8 cellular contexts compared by ENCODE assay signal in genomic region chr17:59706900-59707181, GRCh38. TPM values are rescaled to one million over a fixed set of nuclear protein-coding genes. Genes with fewer than 3 reads are reported as not detected.
DNase-seq lines count a peak whose midpoint lies in the region; ATAC-seq and TF ChIP-seq lines count a peak whose summit lies in the region.

No MANE protein-coding gene starts in this region.

- H3K4me3 Mint-ChIP-seq in activated naive CD8-positive, alpha-beta T cell treated with anti-CD3 and anti-CD28 coated beads, Interleukin-2, amount 10 ng/mL, durations not matched to agents 7 days and 5 days, result peak overlapping the region; percentile 95

- H3K27me3 ChIP-seq in liver (ENCODE audit: control insufficient read depth in 4 of 4, insufficient read depth in 4 of 4, low read length in 3 of 4), result no peaks in the 10 kb centered on the region
- no peaks in the 10 kb centered on the region for H3K27me3 ChIP-seq in testis

- peak; percentile 10 to 19 for DNase-seq in activated CD4-positive, alpha-beta T cell treated with anti-CD3 and anti-CD28 coated beads for 4 hours
- no peak for DNase-seq in activated CD4-positive, alpha-beta T cell treated with anti-CD3 and anti-CD28 coated beads for 1 hour
- peak; percentile 40 for DNase-seq in activated naive CD8-positive, alpha-beta T cell treated with anti-CD3 and anti-CD28 coated beads, Interleukin-2, amount 10 ng/mL, durations not matched to agents 7 days and 5 days
- DNase-seq in testis (no peak), dermis blood vessel endothelial cell (no peak)
- DNase-seq in central memory CD4-positive, alpha-beta T cell, result no peak

- WGBS in liver, result under 1% methylated on average over 14 of the region's 14 CpGs
- 0 to 1% methylated on average over 14 of the region's 14 CpGs for WGBS in testis, 2 donors

- no peaks in the 10 kb centered on the region for H3K9me3 Mint-ChIP-seq in activated naive CD8-positive, alpha-beta T cell treated with anti-CD3 and anti-CD28 coated beads, Interleukin-2, amount 10 ng/mL, durations not matched to agents 7 days and 5 days

- H3K9me3 ChIP-seq in liver (ENCODE audit: control insufficient read depth in 4 of 4, low read length in 3 of 4), result no peaks in the 10 kb centered on the region
- H3K9me3 ChIP-seq in testis, result no peaks in the 10 kb centered on the region

- TF ChIP-seq CTCF in liver (IDR thresholded peaks at IDR 0.05; ENCODE audit: low read depth, low read length, missing input control) (no peak), testis (IDR thresholded peaks at IDR 0.05) (no peak)

- intact Hi-C loops in testis (cut with DNase I; ENCODE audit: low total_unique reads), result no loop called here

- peaks cover 8% of the 10 kb centered on the region for H3K36me3 Mint-ChIP-seq in activated naive CD8-positive, alpha-beta T cell treated with anti-CD3 and anti-CD28 coated beads, Interleukin-2, amount 10 ng/mL, durations not matched to agents 7 days and 5 days

- ATAC-seq in activated naive CD8-positive, alpha-beta T cell treated with anti-CD3 and anti-CD28 coated beads, Interleukin-2, amount 10 ng/mL, durations not matched to agents 7 days and 5 days (ENCODE audit: low read depth), result no peak
- no peak for ATAC-seq in HG03457 (IDR thresholded peaks at IDR 0.05; ENCODE audit: unreplicated experiment)

- H3K27me3 Mint-ChIP-seq in activated naive CD8-positive, alpha-beta T cell treated with anti-CD3 and anti-CD28 coated beads, Interleukin-2, amount 10 ng/mL, durations not matched to agents 7 days and 5 days, result no peaks in the 10 kb centered on the region

- H3K4me1 ChIP-seq in liver (ENCODE audit: control insufficient read depth in 4 of 4, insufficient read depth in 4 of 4, low read length in 3 of 4) (peaks cover 0 to 33% (median 19%) of the 10 kb centered on the region in 4 donors), testis (peaks cover 13% of the 10 kb centered on the region)

- H3K27ac ChIP-seq in liver (ENCODE audit: low read depth in 1 of 2, low read length in 2 of 2) (peak overlapping the region; percentile 85 to 94), testis (peak overlapping the region; percentile 82 to 91)

- peak overlapping the region; percentile 95 for H3K27ac Mint-ChIP-seq in activated naive CD8-positive, alpha-beta T cell treated with anti-CD3 and anti-CD28 coated beads, Interleukin-2, amount 10 ng/mL, durations not matched to agents 7 days and 5 days

- TF ChIP-seq RAD21 in liver (IDR thresholded peaks at IDR 0.05), result no peak

- H3K36me3 ChIP-seq in liver (ENCODE audit: control insufficient read depth in 4 of 4, insufficient read depth in 3 of 4, low read depth in 1 of 4, low read length in 3 of 4), result peaks cover 0 to 3% (median 0%) of the 10 kb centered on the region in 4 donors
- H3K36me3 ChIP-seq in testis (ENCODE audit: low read depth, missing control alignments), result no peaks in the 10 kb centered on the region

- H3K4me1 Mint-ChIP-seq in activated naive CD8-positive, alpha-beta T cell treated with anti-CD3 and anti-CD28 coated beads, Interleukin-2, amount 10 ng/mL, durations not matched to agents 7 days and 5 days, result peaks cover 37% of the 10 kb centered on the region

- TF ChIP-seq POLR2A in testis (IDR thresholded peaks at IDR 0.05), result no peak

- peak overlapping the region; percentile 34 to 85 for H3K9ac ChIP-seq in liver (ENCODE audit: low read depth in 1 of 2, low read length in 2 of 2)

- H3K4me3 ChIP-seq in liver (ENCODE audit: low read depth in 1 of 3, low read length in 3 of 3) (peak overlapping the region; percentile 78 to 95 (median 90)), testis (peak overlapping the region; percentile 77 to 80)

- POLR2A ChIA-PET in activated naive CD8-positive, alpha-beta T cell treated with anti-CD3 and anti-CD28 coated beads, Interleukin-2, amount 10 ng/mL, durations not matched to agents 7 days and 5 days (lab: Charles Lee), result interaction anchor here (1.0 to 2.3 kb wide), 6 partner anchors 56 to 258 kb away, joined by 3 to 20 read pairs (median 6); partner anchors contain the start of genes CLTC, DHX40, RNFT1 and RPS6KB1

TF ChIP-seq in liver, 16 proteins besides CTCF, POLR2A, EP300 and RAD21:
- no peak for TF ChIP-seq ATF3 (IDR thresholded peaks at IDR 0.05)
- no peak for TF ChIP-seq HNF4G (IDR thresholded peaks at IDR 0.05)
- no peak for TF ChIP-seq HNF4A (conservative IDR thresholded peaks at IDR 0.05)
- TF ChIP-seq REST (IDR thresholded peaks at IDR 0.05), result no peak
- TF ChIP-seq EGR1 (IDR thresholded peaks at IDR 0.05; ENCODE audit: low read depth in 2 of 2), result no peak
- TF ChIP-seq FOXA2 (IDR thresholded peaks at IDR 0.05), result no peak
- no peak for TF ChIP-seq MAX (IDR thresholded peaks at IDR 0.05)
- no peak for TF ChIP-seq ZBTB33 (IDR thresholded peaks at IDR 0.05)
- TF ChIP-seq JUND (IDR thresholded peaks at IDR 0.05), result no peak
- no peak for TF ChIP-seq GABPA (IDR thresholded peaks at IDR 0.05 in 1 of 2, conservative IDR thresholded peaks at IDR 0.05 in 1 of 2)
- no peak for TF ChIP-seq SP1 (IDR thresholded peaks at IDR 0.05)
- TF ChIP-seq NR2F2 (IDR thresholded peaks at IDR 0.05), result no peak
- no peak for TF ChIP-seq FOXA1 (IDR thresholded peaks at IDR 0.05)
- TF ChIP-seq RXRA (IDR thresholded peaks at IDR 0.05), result no peak
- no peak for TF ChIP-seq TAF1 (conservative IDR thresholded peaks at IDR 0.05)
- no peak for TF ChIP-seq YY1 (IDR thresholded peaks at IDR 0.05)

RNA-seq across cellular contexts. Expression of gene PTRH2, which starts 0.4 kb away (rescaled TPM):
- 10 to 100 TPM; 16.2 to 17.3 TPM for total RNA-seq in activated naive CD8-positive, alpha-beta T cell treated with anti-CD3 and anti-CD28 coated beads, Interleukin-2, amount 10 ng/mL, durations not matched to agents 7 days and 5 days
- total RNA-seq in liver (10 to 100 TPM in 1 of 2 donors, 1 to 10 TPM in 1; 9.7 to 23.4 TPM), testis (10 to 100 TPM; 37.7 to 40.5 TPM), dermis blood vessel endothelial cell (28.2 and 36.6 TPM in 2 replicates)
- polyA plus RNA-seq in liver (10 to 100 TPM; 22.7 to 39.1 TPM), testis (ENCODE audit: insufficient read depth, low read depth, low replicate concordance) (41.6 TPM)

RNA-seq across cellular contexts. Expression of gene VMP1, which starts 0.6 kb away (rescaled TPM):
- 100 to 1,000 TPM; 114 to 116 TPM for total RNA-seq in activated naive CD8-positive, alpha-beta T cell treated with anti-CD3 and anti-CD28 coated beads, Interleukin-2, amount 10 ng/mL, durations not matched to agents 7 days and 5 days
- 100 to 1,000 TPM in 1 of 2 donors, 10 to 100 TPM in 1; 58.1 to 118 TPM for total RNA-seq in liver
- polyA plus RNA-seq in liver, result 10 to 100 TPM; 46.4 to 85.0 TPM
- 100 to 1,000 TPM; 108 to 144 TPM for total RNA-seq in testis
- polyA plus RNA-seq in testis (ENCODE audit: insufficient read depth, low read depth, low replicate concordance), result 63.1 TPM
- total RNA-seq in dermis blood vessel endothelial cell, result 141 and 209 TPM in 2 replicates

Comparison
In these comparisons a context has a peak if more than half of its experiments do, and no peak if none do; other contexts are left out.
1. DNase-seq: peak in activated CD4-positive, alpha-beta T cell treated with anti-CD3 and anti-CD28 coated beads for 4 hours (2 of 2) and activated naive CD8-positive, alpha-beta T cell treated with anti-CD3 and anti-CD28 coated beads, Interleukin-2, amount 10 ng/mL, durations not matched to agents 7 days and 5 days (single experiment); none in activated CD4-positive, alpha-beta T cell treated with anti-CD3 and anti-CD28 coated beads for 1 hour (single experiment), testis (single experiment), central memory CD4-positive, alpha-beta T cell (single experiment) and dermis blood vessel endothelial cell (single experiment).